In genomic region chr7:27099839-27100225, GRCh38 we compare ENCODE assay signal across 21 cellular contexts. TPM values are rescaled to one million over a fixed set of nuclear protein-coding genes. Genes with fewer than 3 reads are reported as not detected.
DNase-seq lines count a peak whose midpoint lies in the region; TF ChIP-seq lines count a peak whose summit lies in the region.
"Had no signal": no experiment of that assay in that cellular context is flagged by ENCODE, and none has a peak within 500 bp of the region (broad histone marks: within the 10 kb centered on the region; RNA-seq: fewer than 3 reads in every experiment).

No MANE protein-coding gene starts in this region.

- DNase-seq in adipocyte (ENCODE audit: low read depth), result no peak
- no peak for DNase-seq in esophagus muscularis mucosa (ENCODE audit: extremely low spot score)
- DNase-seq in mesothelial cell of epicardium (ENCODE audit: low spot score in 2 of 2, unreplicated experiment in 2 of 2), result no peak
- no peak for DNase-seq in transverse colon
- DNase-seq in NK-92 (lab: John Stamatoyannopoulos, UW; ENCODE audit: unreplicated experiment), result no peak
- no peak for DNase-seq in GM10266 (ENCODE audit: extremely low spot score)
- DNase-seq in HuH-7.5 (ENCODE audit: low spot score), result no peak
- DNase-seq in AG08395 (ENCODE audit: low spot score), result no peak
- DNase-seq: activated CD8-positive, alpha-beta memory T cell treated with anti-CD3 and anti-CD28 coated beads, Interleukin-2, amount 10 ng/mL, durations not matched to agents 7 days and 5 days; activated naive CD8-positive, alpha-beta T cell treated with anti-CD3 and anti-CD28 coated beads, Interleukin-2, amount 50 U/mL, for 24 hours; caudate nucleus; islet precursor cell; KBM-7; NCI-H524 treated with DMSO at 0.1 percent for 48 hours; SJCRH30; stimulated activated CD4-positive, alpha-beta T cell treated with anti-CD3 and anti-CD28 coated beads, Interleukin-1b, Interleukin-23, amount 100 ng/mL, for 48 hours had no signal

- H3K36me3 ChIP-seq in adipocyte (ENCODE audit: control insufficient read depth, insufficient read depth, low read length, severe bottlenecking), result no peaks in the 10 kb centered on the region
- H3K36me3 ChIP-seq in esophagus muscularis mucosa, result no peaks in the 10 kb centered on the region
- H3K36me3 ChIP-seq in transverse colon, result no peaks in the 10 kb centered on the region

- peaks cover 65% of the 10 kb centered on the region for H3K4me1 Mint-ChIP-seq in mesothelial cell of epicardium

- H3K9me3 Mint-ChIP-seq in mesothelial cell of epicardium, result no peaks in the 10 kb centered on the region
- H3K9me3 Mint-ChIP-seq: activated naive CD8-positive, alpha-beta T cell treated with anti-CD3 and anti-CD28 coated beads, Interleukin-2, amount 50 U/mL, for 24 hours; activated T-helper 2 cell treated with anti-CD3 and anti-CD28 coated beads, Interferon-gamma antibody, Interleukin-2, Interleukin-4, amounts not matched to agents 10 μg/mL and 5 μg/mL and 100 μg/mL, durations not matched to agents 14 hours and 24 hours and 36 hours; stimulated activated naive CD8-positive, alpha-beta T cell treated with anti-CD3 and anti-CD28 coated beads, Interleukin-15, Interleukin-2, amounts not matched to agents 100 ng/mL and 50 ng/mL, for 24 hours; T-helper 2 cell treated with Interferon-gamma antibody and Interleukin-4, amounts not matched to agents 5 μg/mL and 100 μg/mL, for 36 hours had no signal

- H3K27me3 ChIP-seq in adipocyte (replicated peaks; ENCODE audit: control insufficient read depth, insufficient read depth, low read length) (no peaks in the 10 kb centered on the region), esophagus muscularis mucosa (peaks cover 0 to 11% (median 0%) of the 10 kb centered on the region in 4 donors), transverse colon (no peaks in the 10 kb centered on the region)
- H3K27me3 ChIP-seq: SJCRH30 had no signal

- peak overlapping the region; percentile 94 for H3K4me3 ChIP-seq in adipocyte (ENCODE audit: low read length)
- H3K4me3 ChIP-seq in esophagus muscularis mucosa, result peak overlapping the region; percentile 79 to 100 (median 96)
- peak overlapping the region in 1 of 4 donors; percentile 97 for H3K4me3 ChIP-seq in transverse colon
- H3K4me3 ChIP-seq: SJCRH30 had no signal

- TF ChIP-seq CTCF in esophagus muscularis mucosa (IDR thresholded peaks at IDR 0.05), result no peak
- TF ChIP-seq CTCF in mesothelial cell of epicardium (IDR thresholded peaks at IDR 0.05; ENCODE audit: unreplicated experiment), result no peak
- no peak for TF ChIP-seq CTCF in transverse colon (IDR thresholded peaks at IDR 0.05)
- no peak for TF ChIP-seq CTCF in GM10266 (IDR thresholded peaks at IDR 0.05; ENCODE audit: control insufficient read depth, insufficient read depth, low read depth, missing control alignments)

- peak overlapping the region; percentile 100 for H3K27ac Mint-ChIP-seq in mesothelial cell of epicardium
- H3K27ac Mint-ChIP-seq: activated CD8-positive, alpha-beta memory T cell treated with anti-CD3 and anti-CD28 coated beads, Interleukin-2, amount 10 ng/mL, durations not matched to agents 7 days and 5 days; activated naive CD8-positive, alpha-beta T cell treated with anti-CD3 and anti-CD28 coated beads, Interleukin-2, amount 50 U/mL, for 24 hours; activated T-helper 2 cell treated with anti-CD3 and anti-CD28 coated beads, Interferon-gamma antibody, Interleukin-2, Interleukin-4, amounts not matched to agents 10 μg/mL and 5 μg/mL and 100 μg/mL, durations not matched to agents 14 hours and 24 hours and 36 hours; stimulated activated naive CD8-positive, alpha-beta T cell treated with anti-CD3 and anti-CD28 coated beads, Interleukin-15, Interleukin-2, amounts not matched to agents 100 ng/mL and 50 ng/mL, for 24 hours; T-helper 2 cell treated with Interferon-gamma antibody and Interleukin-4, amounts not matched to agents 5 μg/mL and 100 μg/mL, for 36 hours had no signal

- in situ Hi-C loops in transverse colon (cut with MboI; ENCODE audit: low pct_ligation_motif_present in 1 of 4, low pct_unique_long_range_greater_than_20kb in 1 of 4, low sequenced_read_pairs in 3 of 4), result loop anchor here in 1 of 4 donors (10.0 kb wide), 1 partner anchor 245 kb away; no protein-coding TSS in a partner anchor

- peak overlapping the region; percentile 98 for H3K4me3 Mint-ChIP-seq in mesothelial cell of epicardium
- H3K4me3 Mint-ChIP-seq: activated CD8-positive, alpha-beta memory T cell treated with anti-CD3 and anti-CD28 coated beads, Interleukin-2, amount 10 ng/mL, durations not matched to agents 7 days and 5 days; activated naive CD8-positive, alpha-beta T cell treated with anti-CD3 and anti-CD28 coated beads, Interleukin-2, amount 50 U/mL, for 24 hours; stimulated activated naive CD8-positive, alpha-beta T cell treated with anti-CD3 and anti-CD28 coated beads, Interleukin-15, Interleukin-2, amounts not matched to agents 100 ng/mL and 50 ng/mL, for 24 hours; T-helper 2 cell treated with Interferon-gamma antibody and Interleukin-4, amounts not matched to agents 5 μg/mL and 100 μg/mL, for 36 hours had no signal

- H3K4me1 ChIP-seq in adipocyte (ENCODE audit: control insufficient read depth, insufficient read depth, low read length) (peaks cover 57% of the 10 kb centered on the region), esophagus muscularis mucosa (peaks cover 26 to 67% (median 66%) of the 10 kb centered on the region in 4 donors), transverse colon (peaks cover 19 to 73% (median 49%) of the 10 kb centered on the region in 4 donors)
- H3K4me1 ChIP-seq: SJCRH30 had no signal

- no peak for TF ChIP-seq POLR2A in esophagus muscularis mucosa (IDR thresholded peaks at IDR 0.05; ENCODE audit: low read depth)
- TF ChIP-seq POLR2A in transverse colon (IDR thresholded peaks at IDR 0.05), result no peak

- peak overlapping the region; percentile 97 for H3K9ac ChIP-seq in adipocyte (ENCODE audit: low read length)

- peak overlapping the region; percentile 96 to 100 (median 99) for H3K27ac ChIP-seq in esophagus muscularis mucosa (replicated peaks in 1 of 4)
- H3K27ac ChIP-seq in transverse colon, result peak overlapping the region; percentile 90 to 96 (median 92)
- H3K27ac ChIP-seq: HL-60, SJCRH30 had no signal

- intact Hi-C loops in esophagus muscularis mucosa (cut with DNase I) (loop anchor here (2.0 to 5.0 kb wide), 4 partner anchors 43 to 1243 kb away; partner anchors contain the start of genes CBX3, HNRNPA2B1 and HOXA5), transverse colon (cut with DNase I; ENCODE audit: low total_unique reads) (loop anchor here (2.0 to 10.0 kb wide), 2 partner anchors 29 to 245 kb away; no protein-coding TSS in a partner anchor)

- no peaks in the 10 kb centered on the region for H3K27me3 Mint-ChIP-seq in mesothelial cell of epicardium (ENCODE audit: low read depth)

- 42% methylated on average over 1 of the region's 1 CpG for WGBS in esophagus muscularis mucosa
- WGBS in transverse colon (ENCODE audit: low coverage in 1 of 2), 2 donors, result 55 to 60% methylated on average over 1 of the region's 1 CpG

- H3K36me3 Mint-ChIP-seq in mesothelial cell of epicardium, result peaks cover 16% of the 10 kb centered on the region

- TF ChIP-seq EP300 in esophagus muscularis mucosa (IDR thresholded peaks at IDR 0.05) (no peak), transverse colon (IDR thresholded peaks at IDR 0.05; ENCODE audit: low read depth) (no peak)

- H3K9me3 ChIP-seq in adipocyte (ENCODE audit: control insufficient read depth, low read length), result no peaks in the 10 kb centered on the region
- no peaks in the 10 kb centered on the region for H3K9me3 ChIP-seq in esophagus muscularis mucosa
- H3K9me3 ChIP-seq in transverse colon, result no peaks in the 10 kb centered on the region
- H3K9me3 ChIP-seq: SJCRH30 had no signal

RNA-seq across cellular contexts. Expression of gene HOXA2, which starts 2.7 kb away (rescaled TPM):
- total RNA-seq in esophagus muscularis mucosa, result 1 to 10 TPM; 3.3 to 5.4 (median 4.4) TPM
- 30.3 to 33.9 TPM (median 30.8 TPM) in 3 replicates for total RNA-seq in mesothelial cell of epicardium
- 10 to 100 TPM in 1 of 4 donors, 1 to 10 TPM in 3; 2.7 to 16.1 (median 5.2) TPM for total RNA-seq in transverse colon
- total RNA-seq: activated CD8-positive, alpha-beta memory T cell treated with anti-CD3 and anti-CD28 coated beads, Interleukin-2, amount 10 ng/mL, durations not matched to agents 7 days and 5 days; activated T-helper 2 cell treated with anti-CD3 and anti-CD28 coated beads, Interferon-gamma antibody, Interleukin-2, Interleukin-4, amounts not matched to agents 10 μg/mL and 5 μg/mL and 100 μg/mL, durations not matched to agents 14 hours and 24 hours and 36 hours; osteocyte had no signal

RNA-seq across cellular contexts. Expression of gene HOXA1, which starts 4.0 kb away (rescaled TPM):
- total RNA-seq in esophagus muscularis mucosa (1 to 10 TPM in 1 of 4 donors, under 1 TPM in 3; 0.17 to 1.4 (median 0.56) TPM), mesothelial cell of epicardium (13.7 to 14.6 TPM (median 14.0 TPM) in 3 replicates), transverse colon (1 to 10 TPM; 1.4 to 3.2 (median 1.8) TPM)
- total RNA-seq: osteocyte had no signal

RNA-seq across cellular contexts. Expression of gene HOXA4, which starts 30.7 kb away (rescaled TPM):
- total RNA-seq in esophagus muscularis mucosa (10 to 100 TPM; 12.5 to 26.8 (median 18.1) TPM), mesothelial cell of epicardium (51.0 to 55.9 TPM (median 54.7 TPM) in 3 replicates), transverse colon (10 to 100 TPM in 2 of 4 donors, 1 to 10 TPM in 2; 3.5 to 42.4 (median 10.6) TPM)
- total RNA-seq: activated CD8-positive, alpha-beta memory T cell treated with anti-CD3 and anti-CD28 coated beads, Interleukin-2, amount 10 ng/mL, durations not matched to agents 7 days and 5 days; activated T-helper 2 cell treated with anti-CD3 and anti-CD28 coated beads, Interferon-gamma antibody, Interleukin-2, Interleukin-4, amounts not matched to agents 10 μg/mL and 5 μg/mL and 100 μg/mL, durations not matched to agents 14 hours and 24 hours and 36 hours; osteocyte had no signal

RNA-seq across cellular contexts. Expression of gene HOXA5, which starts 43.6 kb away (rescaled TPM):
- total RNA-seq in esophagus muscularis mucosa, result 10 to 100 TPM in 3 of 4 donors, 1 to 10 TPM in 1; 7.8 to 24.8 (median 14.7) TPM
- total RNA-seq in mesothelial cell of epicardium, result 128 to 133 TPM (median 133 TPM) in 3 replicates
- 10 to 100 TPM; 18.3 to 89.8 (median 31.6) TPM for total RNA-seq in transverse colon
- total RNA-seq: activated CD8-positive, alpha-beta memory T cell treated with anti-CD3 and anti-CD28 coated beads, Interleukin-2, amount 10 ng/mL, durations not matched to agents 7 days and 5 days; activated T-helper 2 cell treated with anti-CD3 and anti-CD28 coated beads, Interferon-gamma antibody, Interleukin-2, Interleukin-4, amounts not matched to agents 10 μg/mL and 5 μg/mL and 100 μg/mL, durations not matched to agents 14 hours and 24 hours and 36 hours; osteocyte had no signal

RNA-seq across cellular contexts. Expression of gene HOXA6, which starts 47.7 kb away (rescaled TPM):
- under 1 TPM in 2 of 4 donors, not detected in 2; 0.66 to 0.92 TPM for total RNA-seq in esophagus muscularis mucosa
- total RNA-seq in mesothelial cell of epicardium, result 43.7 to 45.6 TPM (median 44.4 TPM) in 3 replicates
- total RNA-seq in transverse colon, result 10 to 100 TPM; 12.9 to 27.8 (median 17.3) TPM
- total RNA-seq: activated CD8-positive, alpha-beta memory T cell treated with anti-CD3 and anti-CD28 coated beads, Interleukin-2, amount 10 ng/mL, durations not matched to agents 7 days and 5 days; activated T-helper 2 cell treated with anti-CD3 and anti-CD28 coated beads, Interferon-gamma antibody, Interleukin-2, Interleukin-4, amounts not matched to agents 10 μg/mL and 5 μg/mL and 100 μg/mL, durations not matched to agents 14 hours and 24 hours and 36 hours; osteocyte had no signal
